ENCODE assay signal across 8 cellular contexts in the genomic region with DNA sequence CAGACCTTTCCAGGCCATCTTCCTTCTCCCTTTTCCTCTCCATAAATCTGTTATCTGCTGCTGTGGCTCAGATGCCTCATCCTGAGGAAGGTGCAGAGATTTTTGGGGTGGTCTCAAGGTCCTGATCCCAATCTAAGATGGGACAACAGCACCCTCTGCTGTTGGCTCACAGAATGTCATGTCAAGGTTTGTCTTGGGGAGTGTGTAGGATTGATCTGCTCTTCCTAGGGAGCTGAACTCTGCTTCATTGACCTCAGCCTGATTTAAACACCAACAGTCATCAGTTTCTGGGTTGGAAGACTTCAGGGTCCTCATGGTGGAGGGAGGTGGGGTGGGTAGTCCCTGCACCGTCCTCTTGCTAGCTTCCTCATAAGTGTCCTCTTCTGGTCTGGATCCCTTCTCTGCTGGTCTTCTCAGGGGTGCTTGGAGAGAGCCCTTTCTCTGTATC.
A peak's percentile ranks its signal among the peaks of the same experiment; 100 is the strongest.
DNase-seq lines count a peak whose midpoint lies in the region; ATAC-seq and TF ChIP-seq lines count a peak whose summit lies in the region.

No MANE protein-coding gene starts in this region.

- H2AFZ ChIP-seq in OCI-LY3 (ENCODE audit: low read depth, low read length), result no peak overlapping the region
- no peak overlapping the region for H2AFZ ChIP-seq in neural progenitor cell (replicated peaks)

- H3K79me2 ChIP-seq in OCI-LY3 (ENCODE audit: low read length) (no peaks in the 10 kb centered on the region), neural progenitor cell (ENCODE audit: low read depth) (no peaks in the 10 kb centered on the region)

- DNase-seq in AG09309 (ENCODE audit: low read depth) (no peak), GM20000 (ENCODE audit: low spot score) (peak; percentile 66), fibroblast of pulmonary artery (ENCODE audit: low read depth) (peak; percentile 67), neural progenitor cell (ENCODE audit: low spot score) (peak; percentile 76), substantia nigra (lab: John Stamatoyannopoulos, UW) (peak in 37 of 49 donors; percentile 9 to 71 (median 34)), NCI-H2029 (lab: John Stamatoyannopoulos, UW) (no peak)
- peak; percentile 70 for DNase-seq in activated T-cell treated with anti-CD3 and anti-CD28 coated beads, Interleukin-2, amount 50 U/mL, for 4 hours

- no peaks in the 10 kb centered on the region for H3K9me3 ChIP-seq in OCI-LY3 (ENCODE audit: insufficient read depth, low read length)
- no peaks in the 10 kb centered on the region for H3K9me3 ChIP-seq in neural progenitor cell (ENCODE audit: low read depth)

- H3K4me1 ChIP-seq in OCI-LY3 (ENCODE audit: low read length) (peaks cover 6% of the 10 kb centered on the region; the same call in 1 of the 2 replicates), neural progenitor cell (no peaks in the 10 kb centered on the region)

- no peaks in the 10 kb centered on the region for H3K9me3 Mint-ChIP-seq in activated T-cell treated with anti-CD3 and anti-CD28 coated beads, Interleukin-2, amount 50 U/mL, for 4 hours
- H3K9me3 Mint-ChIP-seq in neural progenitor cell, result no peaks in the 10 kb centered on the region

- no peak overlapping the region for H3K4me2 ChIP-seq in OCI-LY3 (ENCODE audit: low read length)
- H3K4me2 ChIP-seq in neural progenitor cell, result no peak overlapping the region

- H3K36me3 Mint-ChIP-seq in activated T-cell treated with anti-CD3 and anti-CD28 coated beads, Interleukin-2, amount 50 U/mL, for 4 hours (ENCODE audit: insufficient read depth), result peaks cover 40% of the 10 kb centered on the region
- peaks cover 24% of the 10 kb centered on the region for H3K36me3 Mint-ChIP-seq in neural progenitor cell

- H3K36me3 ChIP-seq in OCI-LY3 (replicated peaks; ENCODE audit: low read depth, low read length), result no peaks in the 10 kb centered on the region
- no peaks in the 10 kb centered on the region for H3K36me3 ChIP-seq in neural progenitor cell

- peak; percentile 74 to 84 for ATAC-seq in activated T-cell treated with anti-CD3 and anti-CD28 coated beads, Interleukin-2, amount 50 U/mL, for 4 hours

- peaks cover 5% of the 10 kb centered on the region for H3K4me1 Mint-ChIP-seq in activated T-cell treated with anti-CD3 and anti-CD28 coated beads, Interleukin-2, amount 50 U/mL, for 4 hours (ENCODE audit: low read depth)
- no peaks in the 10 kb centered on the region for H3K4me1 Mint-ChIP-seq in neural progenitor cell

- no peak overlapping the region for H3K4me3 Mint-ChIP-seq in activated T-cell treated with anti-CD3 and anti-CD28 coated beads, Interleukin-2, amount 50 U/mL, for 4 hours
- no peak overlapping the region for H3K4me3 Mint-ChIP-seq in neural progenitor cell

- H3K27me3 ChIP-seq in OCI-LY3 (ENCODE audit: low read depth, low read length) (peaks cover 21% of the 10 kb centered on the region), neural progenitor cell (no peaks in the 10 kb centered on the region)

- H3K9ac ChIP-seq in OCI-LY3 (ENCODE audit: low read length) (no peak overlapping the region), neural progenitor cell (no peak overlapping the region)

- H3K4me3 ChIP-seq in AG09309 (ENCODE audit: control insufficient read depth, low read depth, low read length) (no peak overlapping the region), OCI-LY3 (ENCODE audit: low read length) (no peak overlapping the region), fibroblast of pulmonary artery (replicated peaks; ENCODE audit: low read depth, low read length) (no peak overlapping the region), neural progenitor cell (no peak overlapping the region)

- H3F3A ChIP-seq in neural progenitor cell (ENCODE audit: low read depth), result no peaks in the 10 kb centered on the region

- TF ChIP-seq CTCF in AG09309 (IDR thresholded peaks at IDR 0.05; ENCODE audit: control insufficient read depth, insufficient read depth, low read depth, low read length, missing control alignments) (peak; percentile 72), GM20000 (IDR thresholded peaks at IDR 0.05; ENCODE audit: extremely low read depth, missing control alignments) (peak; percentile 34), OCI-LY3 (IDR thresholded peaks at IDR 0.05; ENCODE audit: low read depth, low read length) (peak; percentile 99), fibroblast of pulmonary artery (IDR thresholded peaks at IDR 0.05; ENCODE audit: low read length, missing control alignments) (peak; percentile 77), neural progenitor cell (IDR thresholded peaks at IDR 0.05) (peak; percentile 94)

- H3K27ac ChIP-seq in OCI-LY3 (ENCODE audit: low read length), result no peak overlapping the region
- no peak overlapping the region for H3K27ac ChIP-seq in neural progenitor cell
- H3K27ac ChIP-seq in substantia nigra (ENCODE audit: low read depth, low read length, poor library complexity, severe bottlenecking), result no peak overlapping the region

- H3K27ac Mint-ChIP-seq in neural progenitor cell, result no peak overlapping the region

- H3K27me3 Mint-ChIP-seq in activated T-cell treated with anti-CD3 and anti-CD28 coated beads, Interleukin-2, amount 50 U/mL, for 4 hours (ENCODE audit: low read depth), result no peaks in the 10 kb centered on the region
- peaks cover 6% of the 10 kb centered on the region for H3K27me3 Mint-ChIP-seq in neural progenitor cell (ENCODE audit: insufficient read depth, low read depth)

- H4K20me1 ChIP-seq in OCI-LY3 (ENCODE audit: insufficient read depth, low read length) (no peaks in the 10 kb centered on the region), neural progenitor cell (ENCODE audit: low read depth) (no peaks in the 10 kb centered on the region)

Comparison
In these comparisons a context has a peak if more than half of its experiments do, and no peak if none do; other contexts are left out.
1. DNase-seq: peak in GM20000 (single experiment), activated T-cell treated with anti-CD3 and anti-CD28 coated beads, Interleukin-2, amount 50 U/mL, for 4 hours (single experiment), fibroblast of pulmonary artery (single experiment), neural progenitor cell (single experiment) and substantia nigra (37 of 49); none in AG09309 (single experiment) and NCI-H2029 (single experiment).
2. CTCF ChIP-seq: peak in every context shown above with its lines; median percentile 99 in OCI-LY3; 94 in neural progenitor cell; 77 in fibroblast of pulmonary artery; 72 in AG09309; 34 in GM20000.